In the genomic region with DNA sequence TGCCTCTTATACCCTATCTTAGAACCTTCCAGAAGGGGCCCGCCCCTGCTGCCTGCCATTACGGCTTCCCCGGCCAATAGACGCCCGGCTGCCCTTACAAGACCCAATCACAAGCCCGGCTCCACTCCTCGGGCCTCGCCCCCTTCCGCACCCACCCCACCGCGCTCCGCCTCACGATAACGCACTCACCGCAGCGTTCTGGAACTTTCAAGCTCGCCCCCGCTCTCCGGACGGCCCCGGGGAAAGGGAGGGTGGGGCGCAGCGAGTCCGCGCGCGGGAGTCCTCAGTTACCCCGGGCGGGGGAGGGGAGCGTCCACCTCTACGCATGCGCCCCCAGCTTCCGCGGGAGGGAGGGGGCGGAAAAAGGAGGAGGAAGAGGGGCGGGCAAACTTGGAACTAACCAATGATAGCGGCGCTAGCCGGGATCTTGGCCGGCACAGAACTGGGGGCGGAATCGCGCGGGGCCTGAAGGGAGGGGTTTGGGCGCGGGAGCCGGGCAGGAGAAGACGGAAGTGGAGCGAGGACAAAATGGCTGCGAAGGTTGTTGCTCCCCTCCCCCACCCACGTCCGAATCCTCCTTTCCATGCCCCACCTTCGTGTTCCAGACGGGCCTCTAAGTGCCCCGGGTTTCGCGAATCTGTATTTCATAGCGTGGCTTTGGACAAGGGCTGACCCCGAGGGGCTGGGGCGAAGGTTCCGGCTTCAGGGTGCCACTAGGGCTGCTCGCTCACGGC, we compare ENCODE assay signal across 8 cellular contexts. TPM values are rescaled to one million over a fixed set of nuclear protein-coding genes. Genes with fewer than 3 reads are reported as not detected.
DNase-seq lines count a peak whose midpoint lies in the region; ATAC-seq and TF ChIP-seq lines count a peak whose summit lies in the region.

No MANE protein-coding gene starts in this region.

- H3K4me1 ChIP-seq in trophoblast cell (ENCODE audit: control insufficient read depth in 1 of 2, insufficient read depth in 2 of 2, low read length in 2 of 2) (peaks cover 3 to 5% of the 10 kb centered on the region in 2 experiments), transverse colon (peaks cover 26 to 59% (median 42%) of the 10 kb centered on the region in 4 donors)

- no peak for TF ChIP-seq CTCF in transverse colon (IDR thresholded peaks at IDR 0.05)

- H3K9ac ChIP-seq in trophoblast cell (ENCODE audit: low read length) = peak overlapping the region; percentile 97

- H3K4me2 ChIP-seq in trophoblast cell (ENCODE audit: low read length) = peak overlapping the region; percentile 89

- H3K36me3 ChIP-seq in trophoblast cell (ENCODE audit: control insufficient read depth in 1 of 2, insufficient read depth in 2 of 2, low read length in 2 of 2) (peaks cover 13 to 35% of the 10 kb centered on the region in 2 experiments), transverse colon (peaks cover 1 to 33% (median 18%) of the 10 kb centered on the region in 4 donors)

- peak overlapping the region; percentile 99 for H3K18ac ChIP-seq in trophoblast cell (ENCODE audit: low read length)

- no peak overlapping the region for H3K23ac ChIP-seq in trophoblast cell (ENCODE audit: low read length)

- H2AFZ ChIP-seq in trophoblast cell (ENCODE audit: insufficient read depth, low read length, poor library complexity) = peak overlapping the region; percentile 80

- H3K27me3 ChIP-seq in trophoblast cell (ENCODE audit: insufficient read depth, low read length) = no peaks in the 10 kb centered on the region
- H3K27me3 ChIP-seq in transverse colon = no peaks in the 10 kb centered on the region

- in situ Hi-C loops in transverse colon (cut with MboI; ENCODE audit: low pct_ligation_motif_present in 1 of 4, low pct_unique_long_range_greater_than_20kb in 1 of 4, low sequenced_read_pairs in 3 of 4) = no loop called here

- peaks cover 19% of the 10 kb centered on the region for H3K79me2 ChIP-seq in trophoblast cell (ENCODE audit: control insufficient read depth, insufficient read depth, low read length, poor library complexity)

- TF ChIP-seq POLR2A in GM10847 (IDR thresholded peaks at IDR 0.05; ENCODE audit: extremely low read depth, insufficient read length) = peak; percentile 24
- peak; percentile 72 for TF ChIP-seq POLR2A in transverse colon (IDR thresholded peaks at IDR 0.05)

- no peak overlapping the region for H2BK12ac ChIP-seq in trophoblast cell (ENCODE audit: low read length)

- H3K4me3 ChIP-seq in trophoblast cell (ENCODE audit: low read depth, low read length) (peak overlapping the region; percentile 84), transverse colon (peak overlapping the region; percentile 24 to 83 (median 76))

- DNase-seq in NCI-H1417 treated with DMSO at 0.1 percent for 48 hours (lab: John Stamatoyannopoulos, UW) (peak; percentile 100), SW480 (ENCODE audit: low spot score) (peak; percentile 99), cardiac septum (ENCODE audit: low spot score) (peak; percentile 99), trophoblast cell (peak; percentile 98 to 99), transverse colon (peak; percentile 99)

- H4K8ac ChIP-seq in trophoblast cell (ENCODE audit: low read depth, low read length) = peak overlapping the region; percentile 99

- ATAC-seq in HG02798 (IDR thresholded peaks at IDR 0.05; ENCODE audit: poor library complexity, unreplicated experiment) = peak; percentile 91

- 0 to 1% (median 0%) methylated on average over 55 to 63 of the region's 63 CpGs for WGBS in adipose tissue, 3 donors
- WGBS in trophoblast cell (ENCODE audit: extremely low coverage, insufficient coverage, insufficient read length) = no CpG with 5 or more reads among the region's 63 CpGs
- 0 to 1% methylated on average over 1 to 52 of the region's 63 CpGs for WGBS in transverse colon (ENCODE audit: low coverage in 1 of 2), 2 donors

- H3K27ac ChIP-seq in adipose tissue (ENCODE audit: low read depth, low read length) = peak overlapping the region; percentile 93
- H3K27ac ChIP-seq in trophoblast cell (ENCODE audit: low read depth, low read length) = peak overlapping the region; percentile 99
- H3K27ac ChIP-seq in transverse colon = peak overlapping the region; percentile 95 to 100 (median 100)

- H4K91ac ChIP-seq in trophoblast cell (ENCODE audit: low read depth, low read length) = peak overlapping the region; percentile 99

- H3K79me1 ChIP-seq in trophoblast cell (ENCODE audit: low read length) = peaks cover 15% of the 10 kb centered on the region

- H3K4ac ChIP-seq in trophoblast cell (ENCODE audit: low read depth, low read length) = peak overlapping the region; percentile 97

- H4K12ac ChIP-seq in trophoblast cell (ENCODE audit: low read depth, low read length) = peak overlapping the region; percentile 99

- H3K9me3 ChIP-seq in trophoblast cell (ENCODE audit: insufficient read depth, low read depth, low read length) (peaks cover 1% of the 10 kb centered on the region), transverse colon (no peaks in the 10 kb centered on the region)

- peak overlapping the region; percentile 100 for H2BK5ac ChIP-seq in trophoblast cell (ENCODE audit: low read depth, low read length, poor library complexity)

- H3K14ac ChIP-seq in trophoblast cell (ENCODE audit: low read length) = peak overlapping the region; percentile 98

- TF ChIP-seq EP300 in transverse colon (IDR thresholded peaks at IDR 0.05; ENCODE audit: low read depth) = peak; percentile 47

- intact Hi-C loops in cardiac septum (cut with DNase I) = loop anchor here (5.0 to 10.0 kb wide), 2 partner anchors 40 to 408 kb away; a partner anchor contains a TSS
- intact Hi-C loops in transverse colon (cut with DNase I; ENCODE audit: low total_unique reads) = no loop called here

- H2BK120ac ChIP-seq in trophoblast cell (ENCODE audit: insufficient read depth, low read length, poor library complexity) = peak overlapping the region; percentile 98

- peak overlapping the region; percentile 89 for H2AK5ac ChIP-seq in trophoblast cell (ENCODE audit: low read length)

RNA-seq across cellular contexts. Expression of a gene that starts 0.4 kb away (rescaled TPM):
- 1,000 to 10,000 TPM in 1 of 3 donors, 100 to 1,000 TPM in 2; 404 to 1,418 (median 864) TPM for polyA plus RNA-seq in adipose tissue
- total RNA-seq in cardiac septum (1,191 TPM), transverse colon (100 to 1,000 TPM; 183 to 783 (median 651) TPM)
- polyA plus RNA-seq in trophoblast cell (2013) = 930 and 947 TPM in 2 replicates

Comparison
In these comparisons a context has a peak if more than half of its experiments do, and no peak if none do; other contexts are left out.
1. Peak in every context shown above with its lines: DNase-seq, ATAC-seq, H3K4me3 ChIP-seq and H3K27ac ChIP-seq.